ENCODE assay signal across 17 cellular contexts in genomic region chr11:12715941-12716340, GRCh38.
"Had no signal": no experiment of that assay in that cellular context is flagged by ENCODE, and none has a peak within 500 bp of the region (broad histone marks: within the 10 kb centered on the region; RNA-seq: fewer than 3 reads in every experiment).

No MANE protein-coding gene starts in this region.

- H3K36me3 ChIP-seq: cardiac muscle cell, pancreas, thyroid gland had no signal

- H3K4me3 ChIP-seq: cardiac muscle cell, pancreas, thyroid gland had no signal

- FAIRE-seq: colon, pancreas, urothelium cell line had no signal

- H3K27me3 ChIP-seq: cardiac muscle cell, pancreas, thyroid gland had no signal

- DNase-seq: activated CD4-positive, alpha-beta T cell treated with anti-CD3 and anti-CD28 coated beads for 48 hours; activated CD8-positive, alpha-beta T cell treated with anti-CD3 and anti-CD28 coated beads for 36 hours; activated effector memory CD4-positive, alpha-beta T cell treated with Interleukin-2 at 50 U/mL for 16 hours; activated naive CD4-positive, alpha-beta T cell treated with anti-CD3 and anti-CD28 coated beads, Interleukin-2, amount 50 U/mL, for 16 hours; activated T-cell treated with anti-CD3 and anti-CD28 coated beads, Interleukin-2, amount 50 U/mL, for 4 hours; effector CD4-positive, alpha-beta T cell; foreskin melanocyte; mesendoderm; pancreas; stimulated activated CD4-positive, alpha-beta T cell treated with anti-CD3 and anti-CD28 coated beads, Interleukin-15, amount 100 ng/mL, for 24 hours; stimulated activated CD4-positive, alpha-beta T cell treated with anti-CD3 and anti-CD28 coated beads, Interleukin-4, amount 100 ng/mL, for 1 hour; stimulated activated naive B cell treated with anti-CD40 and anti-IgM and Interleukin-4, amounts not matched to agents 10 μg/mL and 1 μg/mL and 100 μg/mL, for 72 hours; thyroid gland had no signal

- ATAC-seq: activated CD8-positive, alpha-beta T cell treated with anti-CD3 and anti-CD28 coated beads for 36 hours; activated T-cell treated with anti-CD3 and anti-CD28 coated beads, Interleukin-2, amount 50 U/mL, for 4 hours; pancreas; stimulated activated naive B cell treated with anti-CD40 and anti-IgM and Interleukin-4, amounts not matched to agents 10 μg/mL and 1 μg/mL and 100 μg/mL, for 72 hours; WTC11 had no signal

- H3K9me3 ChIP-seq: pancreas, thyroid gland had no signal

- H3K27ac ChIP-seq: cardiac muscle cell, pancreas, thyroid gland had no signal

- H3K4me1 ChIP-seq: pancreas had no signal
